1 cellular context compared by ENCODE assay signal in genomic region chr15:75167588-75168076, GRCh38.
A peak's percentile ranks its signal among the peaks of the same experiment; 100 is the strongest.
TF ChIP-seq lines count a peak whose summit lies in the region.

No MANE protein-coding gene starts in this region.

TF ChIP-seq in K562, 482 proteins besides CTCF, POLR2A, EP300 and RAD21 (continued from another document and continues in another):
- TF ChIP-seq E2F3 (CRISPR knock-in tag; IDR thresholded peaks at IDR 0.05), result no peak
- peak; percentile 79 for TF ChIP-seq CBFA2T3 (IDR thresholded peaks at IDR 0.05)
- TF ChIP-seq NR3C1 (CRISPR knock-in tag; IDR thresholded peaks at IDR 0.05), result no peak
- no peak for TF ChIP-seq KLF6 (CRISPR knock-in tag; IDR thresholded peaks at IDR 0.05; ENCODE audit: borderline replicate concordance)
- no peak for TF ChIP-seq SRSF9 (IDR thresholded peaks at IDR 0.05; ENCODE audit: borderline replicate concordance, low read depth, low read length)
- no peak for TF ChIP-seq NBN (IDR thresholded peaks at IDR 0.05; ENCODE audit: low read depth)
- TF ChIP-seq ATF1 (CRISPR knock-in tag; IDR thresholded peaks at IDR 0.05), result no peak
- peak; percentile 8; the same call in 1 of the 2 replicates for TF ChIP-seq ATF1 (tag; IDR thresholded peaks at IDR 0.05)
- no peak for TF ChIP-seq SMARCA5 (IDR thresholded peaks at IDR 0.05)
- TF ChIP-seq, protein P1, sequence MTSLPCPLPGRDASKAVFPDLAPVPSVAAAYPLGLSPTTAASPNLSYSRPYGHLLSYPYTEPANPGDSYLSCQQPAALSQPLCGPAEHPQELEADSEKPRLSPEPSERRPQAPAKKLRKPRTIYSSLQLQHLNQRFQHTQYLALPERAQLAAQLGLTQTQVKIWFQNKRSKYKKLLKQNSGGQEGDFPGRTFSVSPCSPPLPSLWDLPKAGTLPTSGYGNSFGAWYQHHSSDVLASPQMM (CRISPR knock-in tag; IDR thresholded peaks at IDR 0.05), result no peak
- TF ChIP-seq, protein P2, sequence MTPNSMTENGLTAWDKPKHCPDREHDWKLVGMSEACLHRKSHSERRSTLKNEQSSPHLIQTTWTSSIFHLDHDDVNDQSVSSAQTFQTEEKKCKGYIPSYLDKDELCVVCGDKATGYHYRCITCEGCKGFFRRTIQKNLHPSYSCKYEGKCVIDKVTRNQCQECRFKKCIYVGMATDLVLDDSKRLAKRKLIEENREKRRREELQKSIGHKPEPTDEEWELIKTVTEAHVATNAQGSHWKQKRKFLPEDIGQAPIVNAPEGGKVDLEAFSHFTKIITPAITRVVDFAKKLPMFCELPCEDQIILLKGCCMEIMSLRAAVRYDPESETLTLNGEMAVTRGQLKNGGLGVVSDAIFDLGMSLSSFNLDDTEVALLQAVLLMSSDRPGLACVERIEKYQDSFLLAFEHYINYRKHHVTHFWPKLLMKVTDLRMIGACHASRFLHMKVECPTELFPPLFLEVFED (CRISPR knock-in tag; conservative IDR thresholded peaks at IDR 0.05), result no peak
- TF ChIP-seq, protein P3, sequence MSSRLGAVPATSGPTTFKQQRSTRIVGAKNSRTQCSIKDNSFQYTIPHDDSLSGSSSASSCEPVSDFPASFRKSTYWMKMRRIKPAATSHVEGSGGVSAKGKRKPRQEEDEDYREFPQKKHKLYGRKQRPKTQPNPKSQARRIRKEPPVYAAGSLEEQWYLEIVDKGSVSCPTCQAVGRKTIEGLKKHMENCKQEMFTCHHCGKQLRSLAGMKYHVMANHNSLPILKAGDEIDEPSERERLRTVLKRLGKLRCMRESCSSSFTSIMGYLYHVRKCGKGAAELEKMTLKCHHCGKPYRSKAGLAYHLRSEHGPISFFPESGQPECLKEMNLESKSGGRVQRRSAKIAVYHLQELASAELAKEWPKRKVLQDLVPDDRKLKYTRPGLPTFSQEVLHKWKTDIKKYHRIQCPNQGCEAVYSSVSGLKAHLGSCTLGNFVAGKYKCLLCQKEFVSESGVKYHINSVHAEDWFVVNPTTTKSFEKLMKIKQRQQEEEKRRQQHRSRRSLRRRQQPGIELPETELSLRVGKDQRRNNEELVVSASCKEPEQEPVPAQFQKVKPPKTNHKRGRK (tag; IDR thresholded peaks at IDR 0.05), result no peak
- TF ChIP-seq FOXM1 (IDR thresholded peaks at IDR 0.05; ENCODE audit: low read depth), result no peak
- TF ChIP-seq FOXM1 (CRISPR knock-in tag; IDR thresholded peaks at IDR 0.05; ENCODE audit: low read depth), result no peak
- no peak for TF ChIP-seq STAT5A (IDR thresholded peaks at IDR 0.05; ENCODE audit: borderline replicate concordance, low read length)
- no peak for TF ChIP-seq ZNF583 (CRISPR knock-in tag; IDR thresholded peaks at IDR 0.05)
- no peak for TF ChIP-seq CHD1 (IDR thresholded peaks at IDR 0.05; ENCODE audit: low read length)
- TF ChIP-seq, protein P4, sequence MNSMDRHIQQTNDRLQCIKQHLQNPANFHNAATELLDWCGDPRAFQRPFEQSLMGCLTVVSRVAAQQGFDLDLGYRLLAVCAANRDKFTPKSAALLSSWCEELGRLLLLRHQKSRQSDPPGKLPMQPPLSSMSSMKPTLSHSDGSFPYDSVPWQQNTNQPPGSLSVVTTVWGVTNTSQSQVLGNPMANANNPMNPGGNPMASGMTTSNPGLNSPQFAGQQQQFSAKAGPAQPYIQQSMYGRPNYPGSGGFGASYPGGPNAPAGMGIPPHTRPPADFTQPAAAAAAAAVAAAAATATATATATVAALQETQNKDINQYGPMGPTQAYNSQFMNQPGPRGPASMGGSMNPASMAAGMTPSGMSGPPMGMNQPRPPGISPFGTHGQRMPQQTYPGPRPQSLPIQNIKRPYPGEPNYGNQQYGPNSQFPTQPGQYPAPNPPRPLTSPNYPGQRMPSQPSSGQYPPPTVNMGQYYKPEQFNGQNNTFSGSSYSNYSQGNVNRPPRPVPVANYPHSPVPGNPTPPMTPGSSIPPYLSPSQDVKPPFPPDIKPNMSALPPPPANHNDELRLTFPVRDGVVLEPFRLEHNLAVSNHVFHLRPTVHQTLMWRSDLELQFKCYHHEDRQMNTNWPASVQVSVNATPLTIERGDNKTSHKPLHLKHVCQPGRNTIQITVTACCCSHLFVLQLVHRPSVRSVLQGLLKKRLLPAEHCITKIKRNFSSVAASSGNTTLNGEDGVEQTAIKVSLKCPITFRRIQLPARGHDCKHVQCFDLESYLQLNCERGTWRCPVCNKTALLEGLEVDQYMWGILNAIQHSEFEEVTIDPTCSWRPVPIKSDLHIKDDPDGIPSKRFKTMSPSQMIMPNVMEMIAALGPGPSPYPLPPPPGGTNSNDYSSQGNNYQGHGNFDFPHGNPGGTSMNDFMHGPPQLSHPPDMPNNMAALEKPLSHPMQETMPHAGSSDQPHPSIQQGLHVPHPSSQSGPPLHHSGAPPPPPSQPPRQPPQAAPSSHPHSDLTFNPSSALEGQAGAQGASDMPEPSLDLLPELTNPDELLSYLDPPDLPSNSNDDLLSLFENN (IDR thresholded peaks at IDR 0.05; ENCODE audit: low read depth in 2 of 2, low read length in 2 of 2), result no peak
- no peak for TF ChIP-seq PTRF (tag; IDR thresholded peaks at IDR 0.05)
- TF ChIP-seq BRCA1 (IDR thresholded peaks at IDR 0.05), result no peak
- TF ChIP-seq BRCA1 (CRISPR knock-in tag; IDR thresholded peaks at IDR 0.05), result no peak
- TF ChIP-seq ZNF507 (tag; conservative IDR thresholded peaks at IDR 0.05), result no peak
- TF ChIP-seq HEY1 (CRISPR knock-in tag; IDR thresholded peaks at IDR 0.05; ENCODE audit: borderline replicate concordance), result no peak
- TF ChIP-seq MBD2 (IDR thresholded peaks at IDR 0.05; ENCODE audit: borderline replicate concordance, low read depth), result no peak
- no peak for TF ChIP-seq NFRKB (IDR thresholded peaks at IDR 0.05; ENCODE audit: low read depth)
- peak; percentile 50 for TF ChIP-seq CBFA2T2 (conservative IDR thresholded peaks at IDR 0.05)
- TF ChIP-seq ZNF431 (CRISPR knock-in tag; IDR thresholded peaks at IDR 0.05), result no peak
- no peak for TF ChIP-seq ZFP30 (CRISPR knock-in tag; IDR thresholded peaks at IDR 0.05; ENCODE audit: borderline replicate concordance)
- TF ChIP-seq CGGBP1 (CRISPR knock-in tag; IDR thresholded peaks at IDR 0.05), result no peak
- TF ChIP-seq FOSL1 (tag; conservative IDR thresholded peaks at IDR 0.05), result peak; percentile 84
- TF ChIP-seq HOXB6 (CRISPR knock-in tag; IDR thresholded peaks at IDR 0.05; ENCODE audit: borderline replicate concordance), result no peak
- TF ChIP-seq POLR2AphosphoS2 (IDR thresholded peaks at IDR 0.05; ENCODE audit: low read length), result no peak
- TF ChIP-seq MEF2D (tag; conservative IDR thresholded peaks at IDR 0.05; ENCODE audit: low read depth), result no peak
- no peak for TF ChIP-seq RAD51 (IDR thresholded peaks at IDR 0.05; ENCODE audit: borderline replicate concordance, low read depth)
- peak; percentile 34 for TF ChIP-seq NFIC (IDR thresholded peaks at IDR 0.05)
- TF ChIP-seq ZNF146 (CRISPR knock-in tag; IDR thresholded peaks at IDR 0.05; ENCODE audit: unreplicated experiment), result no peak
- TF ChIP-seq, protein P5, sequence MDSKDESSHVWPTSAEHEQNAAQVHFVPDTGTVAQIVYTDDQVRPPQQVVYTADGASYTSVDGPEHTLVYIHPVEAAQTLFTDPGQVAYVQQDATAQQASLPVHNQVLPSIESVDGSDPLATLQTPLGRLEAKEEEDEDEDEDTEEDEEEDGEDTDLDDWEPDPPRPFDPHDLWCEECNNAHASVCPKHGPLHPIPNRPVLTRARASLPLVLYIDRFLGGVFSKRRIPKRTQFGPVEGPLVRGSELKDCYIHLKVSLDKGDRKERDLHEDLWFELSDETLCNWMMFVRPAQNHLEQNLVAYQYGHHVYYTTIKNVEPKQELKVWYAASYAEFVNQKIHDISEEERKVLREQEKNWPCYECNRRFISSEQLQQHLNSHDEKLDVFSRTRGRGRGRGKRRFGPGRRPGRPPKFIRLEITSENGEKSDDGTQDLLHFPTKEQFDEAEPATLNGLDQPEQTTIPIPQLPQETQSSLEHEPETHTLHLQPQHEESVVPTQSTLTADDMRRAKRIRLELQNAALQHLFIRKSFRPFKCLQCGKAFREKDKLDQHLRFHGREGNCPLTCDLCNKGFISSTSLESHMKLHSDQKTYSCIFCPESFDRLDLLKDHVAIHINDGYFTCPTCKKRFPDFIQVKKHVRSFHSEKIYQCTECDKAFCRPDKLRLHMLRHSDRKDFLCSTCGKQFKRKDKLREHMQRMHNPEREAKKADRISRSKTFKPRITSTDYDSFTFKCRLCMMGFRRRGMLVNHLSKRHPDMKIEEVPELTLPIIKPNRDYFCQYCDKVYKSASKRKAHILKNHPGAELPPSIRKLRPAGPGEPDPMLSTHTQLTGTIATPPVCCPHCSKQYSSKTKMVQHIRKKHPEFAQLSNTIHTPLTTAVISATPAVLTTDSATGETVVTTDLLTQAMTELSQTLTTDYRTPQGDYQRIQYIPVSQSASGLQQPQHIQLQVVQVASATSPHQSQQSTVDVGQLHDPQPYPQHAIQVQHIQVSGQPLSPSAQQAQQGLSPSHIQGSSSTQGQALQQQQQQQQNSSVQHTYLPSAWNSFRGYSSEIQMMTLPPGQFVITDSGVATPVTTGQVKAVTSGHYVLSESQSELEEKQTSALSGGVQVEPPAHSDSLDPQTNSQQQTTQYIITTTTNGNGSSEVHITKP (IDR thresholded peaks at IDR 0.05; ENCODE audit: partially characterized antibody), result no peak
- peak; percentile 38; the same call in 1 of the 2 replicates for TF ChIP-seq SOX6 (IDR thresholded peaks at IDR 0.05)
- TF ChIP-seq CREBBP (IDR thresholded peaks at IDR 0.05; ENCODE audit: low read depth, low read length), result no peak
- peak; percentile 24; the same call in 1 of the 2 replicates for TF ChIP-seq VEZF1 (CRISPR knock-in tag; IDR thresholded peaks at IDR 0.05)
- TF ChIP-seq, protein P6, sequence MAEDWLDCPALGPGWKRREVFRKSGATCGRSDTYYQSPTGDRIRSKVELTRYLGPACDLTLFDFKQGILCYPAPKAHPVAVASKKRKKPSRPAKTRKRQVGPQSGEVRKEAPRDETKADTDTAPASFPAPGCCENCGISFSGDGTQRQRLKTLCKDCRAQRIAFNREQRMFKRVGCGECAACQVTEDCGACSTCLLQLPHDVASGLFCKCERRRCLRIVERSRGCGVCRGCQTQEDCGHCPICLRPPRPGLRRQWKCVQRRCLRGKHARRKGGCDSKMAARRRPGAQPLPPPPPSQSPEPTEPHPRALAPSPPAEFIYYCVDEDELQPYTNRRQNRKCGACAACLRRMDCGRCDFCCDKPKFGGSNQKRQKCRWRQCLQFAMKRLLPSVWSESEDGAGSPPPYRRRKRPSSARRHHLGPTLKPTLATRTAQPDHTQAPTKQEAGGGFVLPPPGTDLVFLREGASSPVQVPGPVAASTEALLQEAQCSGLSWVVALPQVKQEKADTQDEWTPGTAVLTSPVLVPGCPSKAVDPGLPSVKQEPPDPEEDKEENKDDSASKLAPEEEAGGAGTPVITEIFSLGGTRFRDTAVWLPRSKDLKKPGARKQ (CRISPR knock-in tag; IDR thresholded peaks at IDR 0.05), result no peak
- no peak for TF ChIP-seq RFX5 (IDR thresholded peaks at IDR 0.05; ENCODE audit: low read depth, low read length)
- TF ChIP-seq, protein P7, sequence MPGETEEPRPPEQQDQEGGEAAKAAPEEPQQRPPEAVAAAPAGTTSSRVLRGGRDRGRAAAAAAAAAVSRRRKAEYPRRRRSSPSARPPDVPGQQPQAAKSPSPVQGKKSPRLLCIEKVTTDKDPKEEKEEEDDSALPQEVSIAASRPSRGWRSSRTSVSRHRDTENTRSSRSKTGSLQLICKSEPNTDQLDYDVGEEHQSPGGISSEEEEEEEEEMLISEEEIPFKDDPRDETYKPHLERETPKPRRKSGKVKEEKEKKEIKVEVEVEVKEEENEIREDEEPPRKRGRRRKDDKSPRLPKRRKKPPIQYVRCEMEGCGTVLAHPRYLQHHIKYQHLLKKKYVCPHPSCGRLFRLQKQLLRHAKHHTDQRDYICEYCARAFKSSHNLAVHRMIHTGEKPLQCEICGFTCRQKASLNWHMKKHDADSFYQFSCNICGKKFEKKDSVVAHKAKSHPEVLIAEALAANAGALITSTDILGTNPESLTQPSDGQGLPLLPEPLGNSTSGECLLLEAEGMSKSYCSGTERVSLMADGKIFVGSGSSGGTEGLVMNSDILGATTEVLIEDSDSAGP (CRISPR knock-in tag; IDR thresholded peaks at IDR 0.05), result no peak
- no peak for TF ChIP-seq LCOR (CRISPR knock-in tag; IDR thresholded peaks at IDR 0.05)
- TF ChIP-seq, protein P8, sequence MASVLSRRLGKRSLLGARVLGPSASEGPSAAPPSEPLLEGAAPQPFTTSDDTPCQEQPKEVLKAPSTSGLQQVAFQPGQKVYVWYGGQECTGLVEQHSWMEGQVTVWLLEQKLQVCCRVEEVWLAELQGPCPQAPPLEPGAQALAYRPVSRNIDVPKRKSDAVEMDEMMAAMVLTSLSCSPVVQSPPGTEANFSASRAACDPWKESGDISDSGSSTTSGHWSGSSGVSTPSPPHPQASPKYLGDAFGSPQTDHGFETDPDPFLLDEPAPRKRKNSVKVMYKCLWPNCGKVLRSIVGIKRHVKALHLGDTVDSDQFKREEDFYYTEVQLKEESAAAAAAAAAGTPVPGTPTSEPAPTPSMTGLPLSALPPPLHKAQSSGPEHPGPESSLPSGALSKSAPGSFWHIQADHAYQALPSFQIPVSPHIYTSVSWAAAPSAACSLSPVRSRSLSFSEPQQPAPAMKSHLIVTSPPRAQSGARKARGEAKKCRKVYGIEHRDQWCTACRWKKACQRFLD (CRISPR knock-in tag; IDR thresholded peaks at IDR 0.05), result no peak
- TF ChIP-seq SMAD2 (IDR thresholded peaks at IDR 0.05; ENCODE audit: low read depth, low read length), result no peak
